ENCODE assay signal across 2 cellular contexts in genomic region chr10:84534168-84534567, GRCh38.
TF ChIP-seq lines count a peak whose summit lies in the region.

No MANE protein-coding gene starts in this region.

TF ChIP-seq in HEK293, 187 proteins besides CTCF, POLR2A, EP300 and RAD21 (continued from another document):
- TF ChIP-seq ZNF645 (tag by site-specific recombination; IDR thresholded peaks at IDR 0.05): no peak
- TF ChIP-seq ZNF621 (tag by site-specific recombination; IDR thresholded peaks at IDR 0.05): no peak
- TF ChIP-seq KLF17 (tag by site-specific recombination; IDR thresholded peaks at IDR 0.05): no peak
- TF ChIP-seq ZBTB48 (tag by site-specific recombination; IDR thresholded peaks at IDR 0.05): no peak
- 0 out of 2 replicates have a peak, but pooled peaks have one; percentile 11 for TF ChIP-seq ZNF654 (tag by site-specific recombination; IDR thresholded peaks at IDR 0.05; ENCODE audit: low read depth)
- TF ChIP-seq ZNF202 (tag by site-specific recombination; IDR thresholded peaks at IDR 0.05; ENCODE audit: borderline replicate concordance): no peak
- no peak for TF ChIP-seq ZBTB26 (tag by site-specific recombination; optimal IDR thresholded peaks at IDR 0.05)
- no peak for TF ChIP-seq SP2 (tag by site-specific recombination; IDR thresholded peaks at IDR 0.05)

TF ChIP-seq in WTC11, 78 proteins besides CTCF, POLR2A, EP300 and RAD21:
- TF ChIP-seq AR (CRISPR knock-in tag; IDR thresholded peaks at IDR 0.05): no peak
- no peak for TF ChIP-seq ZNF532 (CRISPR knock-in tag; IDR thresholded peaks at IDR 0.05; ENCODE audit: borderline replicate concordance)
- no peak for TF ChIP-seq SOX15 (CRISPR knock-in tag; IDR thresholded peaks at IDR 0.05)
- TF ChIP-seq TEAD1 (CRISPR knock-in tag; IDR thresholded peaks at IDR 0.05): no peak
- no peak for TF ChIP-seq PREB (CRISPR knock-in tag; IDR thresholded peaks at IDR 0.05; ENCODE audit: borderline replicate concordance)
- no peak for TF ChIP-seq CBFB (CRISPR knock-in tag; IDR thresholded peaks at IDR 0.05; ENCODE audit: low read depth)
- no peak for TF ChIP-seq MAX (CRISPR knock-in tag; IDR thresholded peaks at IDR 0.05)
- TF ChIP-seq USF1 (CRISPR knock-in tag; IDR thresholded peaks at IDR 0.05): no peak
- no peak for TF ChIP-seq ZSCAN18 (CRISPR knock-in tag; IDR thresholded peaks at IDR 0.05)
- no peak for TF ChIP-seq NR3C1 (CRISPR knock-in tag; conservative IDR thresholded peaks at IDR 0.05; ENCODE audit: low read depth)
- TF ChIP-seq GRHL2 (CRISPR knock-in tag; IDR thresholded peaks at IDR 0.05; ENCODE audit: insufficient replicate concordance, severe bottlenecking): no peak
- TF ChIP-seq ZNF121 (CRISPR knock-in tag; IDR thresholded peaks at IDR 0.05): no peak
- no peak for TF ChIP-seq USF2 (CRISPR knock-in tag; IDR thresholded peaks at IDR 0.05)
- TF ChIP-seq ARID4B (CRISPR knock-in tag; IDR thresholded peaks at IDR 0.05; ENCODE audit: borderline replicate concordance): no peak
- TF ChIP-seq RORB (CRISPR knock-in tag; IDR thresholded peaks at IDR 0.05): no peak
- TF ChIP-seq JAZF1 (CRISPR knock-in tag; IDR thresholded peaks at IDR 0.05): no peak
TF ChIP-seq in WTC11: peak in this region for 0.
